ENCODE assay signal across 20 cellular contexts in the genomic region with DNA sequence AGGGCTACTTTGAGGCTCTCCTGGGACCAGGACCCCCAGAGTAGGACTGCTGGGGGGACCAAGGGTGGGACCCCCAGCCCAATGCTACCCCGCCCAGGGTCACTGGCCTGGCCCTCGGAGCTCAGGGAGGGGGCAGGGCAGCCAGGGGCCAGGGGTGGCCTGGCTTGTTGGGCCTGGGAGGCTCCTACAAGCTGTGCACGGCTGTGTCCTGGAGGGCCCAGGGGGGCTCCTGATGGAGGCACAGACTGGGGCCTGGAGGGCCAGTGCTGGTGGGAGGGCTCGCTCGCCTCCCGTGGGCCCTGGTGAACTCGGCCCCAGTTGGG. TPM values are rescaled to one million over a fixed set of nuclear protein-coding genes. Genes with fewer than 3 reads are reported as not detected.
A peak's percentile ranks its signal among the peaks of the same experiment; 100 is the strongest.
DNase-seq lines count a peak whose midpoint lies in the region; ATAC-seq and TF ChIP-seq lines count a peak whose summit lies in the region.
"Had no signal": no experiment of that assay in that cellular context is flagged by ENCODE, and none has a peak within 500 bp of the region (broad histone marks: within the 10 kb centered on the region; RNA-seq: fewer than 3 reads in every experiment).

No MANE protein-coding gene starts in this region.

- no peak for TF ChIP-seq CTCF in natural killer cell (IDR thresholded peaks at IDR 0.05)

- H3K27me3 Mint-ChIP-seq in natural killer cell treated with Interleukin-12 subunit alpha and Interleukin-12 subunit beta and Interleukin-15 and Interleukin-18, amount 100 ng/mL, for 72 hours = peaks cover 11 to 18% of the 10 kb centered on the region in 2 donors
- H3K27me3 Mint-ChIP-seq in natural killer cell (ENCODE audit: low read depth in 2 of 2) = peaks cover 8 to 23% of the 10 kb centered on the region in 2 donors
- H3K27me3 Mint-ChIP-seq in activated T-helper 1 cell treated with anti-CD3 and anti-CD28 coated beads, Interleukin-12 subunit alpha, Interleukin-12 subunit beta, Interleukin-2, Interleukin-4 antibody, amounts not matched to agents 30 ng/mL and 10 ng/mL and 1 ng/mL, durations not matched to agents 14 hours and 24 hours and 36 hours (ENCODE audit: insufficient read depth) = peaks cover 27% of the 10 kb centered on the region

- H3K9me3 Mint-ChIP-seq in natural killer cell treated with Interleukin-12 subunit alpha and Interleukin-12 subunit beta and Interleukin-15 and Interleukin-18, amount 100 ng/mL, for 72 hours = no peaks in the 10 kb centered on the region
- H3K9me3 Mint-ChIP-seq in natural killer cell = no peaks in the 10 kb centered on the region
- peaks cover under 1% of the 10 kb centered on the region for H3K9me3 Mint-ChIP-seq in activated T-helper 1 cell treated with anti-CD3 and anti-CD28 coated beads, Interleukin-12 subunit alpha, Interleukin-12 subunit beta, Interleukin-2, Interleukin-4 antibody, amounts not matched to agents 30 ng/mL and 10 ng/mL and 1 ng/mL, durations not matched to agents 14 hours and 24 hours and 36 hours
- H3K9me3 Mint-ChIP-seq: activated naive CD4-positive, alpha-beta T cell treated with anti-CD3 and anti-CD28 coated beads, Interleukin-2, amount 50 U/mL, for 24 hours had no signal

- H3K36me3 Mint-ChIP-seq in natural killer cell treated with Interleukin-12 subunit alpha and Interleukin-12 subunit beta and Interleukin-15 and Interleukin-18, amount 100 ng/mL, for 72 hours = peaks cover under 1% of the 10 kb centered on the region
- no peaks in the 10 kb centered on the region for H3K36me3 Mint-ChIP-seq in natural killer cell
- no peaks in the 10 kb centered on the region for H3K36me3 Mint-ChIP-seq in activated T-helper 1 cell treated with anti-CD3 and anti-CD28 coated beads, Interleukin-12 subunit alpha, Interleukin-12 subunit beta, Interleukin-2, Interleukin-4 antibody, amounts not matched to agents 30 ng/mL and 10 ng/mL and 1 ng/mL, durations not matched to agents 14 hours and 24 hours and 36 hours (ENCODE audit: low read depth)
- H3K36me3 Mint-ChIP-seq: activated naive CD4-positive, alpha-beta T cell treated with anti-CD3 and anti-CD28 coated beads, Interleukin-2, amount 50 U/mL, for 24 hours; immature natural killer cell had no signal

- intact Hi-C loops in natural killer cell (cut with micrococcal nuclease) = no loop called here
- intact Hi-C loops in activated T-helper 1 cell treated with anti-CD3 and anti-CD28 coated beads, Interleukin-12 subunit alpha, Interleukin-12 subunit beta, Interleukin-2, Interleukin-4 antibody, amounts not matched to agents 30 ng/mL and 10 ng/mL and 1 ng/mL, durations not matched to agents 14 hours and 24 hours and 36 hours (cut with micrococcal nuclease) = no loop called here

- DNase-seq in natural killer cell treated with Interleukin-12 subunit alpha and Interleukin-12 subunit beta and Interleukin-15 and Interleukin-18, amount 100 ng/mL, for 72 hours (ENCODE audit: low spot score) = peak; percentile 56
- no peak for DNase-seq in natural killer cell
- peak; percentile 13 for DNase-seq in iPS-NIHi11 (ENCODE audit: low spot score)
- no peak for DNase-seq in EL
- no peak for DNase-seq in activated T-helper 1 cell treated with anti-CD3 and anti-CD28 coated beads, Interleukin-12 subunit alpha, Interleukin-12 subunit beta, Interleukin-2, Interleukin-4 antibody, amounts not matched to agents 30 ng/mL and 10 ng/mL and 1 ng/mL, durations not matched to agents 14 hours and 24 hours and 36 hours (ENCODE audit: low spot score)
- DNase-seq: activated CD4-positive, CD25-positive, alpha-beta regulatory T cell treated with anti-CD3 and anti-CD28 coated beads, Interleukin-2, amount 50 U/mL, for 72 hours; activated CD8-positive, alpha-beta memory T cell treated with anti-CD3 and anti-CD28 coated beads, Interleukin-2, amount 50 U/mL, for 4 hours; central memory CD4-positive, alpha-beta T cell; immature natural killer cell; MM.1S; NCI-H2081; NCI-H748 treated with DMSO at 0.1 percent for 48 hours; small intestine; T-helper 17 cell had no signal

- ATAC-seq in natural killer cell treated with Interleukin-12 subunit alpha and Interleukin-12 subunit beta and Interleukin-15 and Interleukin-18, amount 100 ng/mL, for 72 hours = no peak
- ATAC-seq in natural killer cell (no peak), HG03039 (IDR thresholded peaks at IDR 0.05; ENCODE audit: unreplicated experiment) (no peak)
- ATAC-seq: stimulated activated naive CD8-positive, alpha-beta T cell treated with anti-CD3 and anti-CD28 coated beads, Interleukin-15, amount 100 ng/mL, for 72 hours; T-helper 17 cell had no signal

- no peak overlapping the region for H3K4me3 Mint-ChIP-seq in natural killer cell treated with Interleukin-12 subunit alpha and Interleukin-12 subunit beta and Interleukin-15 and Interleukin-18, amount 100 ng/mL, for 72 hours
- H3K4me3 Mint-ChIP-seq in natural killer cell = no peak overlapping the region
- no peak overlapping the region for H3K4me3 Mint-ChIP-seq in activated T-helper 1 cell treated with anti-CD3 and anti-CD28 coated beads, Interleukin-12 subunit alpha, Interleukin-12 subunit beta, Interleukin-2, Interleukin-4 antibody, amounts not matched to agents 30 ng/mL and 10 ng/mL and 1 ng/mL, durations not matched to agents 14 hours and 24 hours and 36 hours
- H3K4me3 Mint-ChIP-seq: activated naive CD4-positive, alpha-beta T cell treated with anti-CD3 and anti-CD28 coated beads, Interleukin-2, amount 50 U/mL, for 24 hours; T-helper 17 cell had no signal

- H3K27ac Mint-ChIP-seq in natural killer cell treated with Interleukin-12 subunit alpha and Interleukin-12 subunit beta and Interleukin-15 and Interleukin-18, amount 100 ng/mL, for 72 hours = no peak overlapping the region
- no peak overlapping the region for H3K27ac Mint-ChIP-seq in natural killer cell
- no peak overlapping the region for H3K27ac Mint-ChIP-seq in activated T-helper 1 cell treated with anti-CD3 and anti-CD28 coated beads, Interleukin-12 subunit alpha, Interleukin-12 subunit beta, Interleukin-2, Interleukin-4 antibody, amounts not matched to agents 30 ng/mL and 10 ng/mL and 1 ng/mL, durations not matched to agents 14 hours and 24 hours and 36 hours
- H3K27ac Mint-ChIP-seq: activated naive CD4-positive, alpha-beta T cell treated with anti-CD3 and anti-CD28 coated beads, Interleukin-2, amount 50 U/mL, for 24 hours; stimulated activated naive CD8-positive, alpha-beta T cell treated with anti-CD3 and anti-CD28 coated beads, Interleukin-15, amount 100 ng/mL, for 72 hours; T-helper 17 cell had no signal

- peaks cover 3 to 9% of the 10 kb centered on the region in 2 donors for H3K4me1 Mint-ChIP-seq in natural killer cell treated with Interleukin-12 subunit alpha and Interleukin-12 subunit beta and Interleukin-15 and Interleukin-18, amount 100 ng/mL, for 72 hours (ENCODE audit: low read depth in 2 of 2)
- peaks cover 4 to 12% of the 10 kb centered on the region in 2 donors for H3K4me1 Mint-ChIP-seq in natural killer cell
- H3K4me1 Mint-ChIP-seq in activated T-helper 1 cell treated with anti-CD3 and anti-CD28 coated beads, Interleukin-12 subunit alpha, Interleukin-12 subunit beta, Interleukin-2, Interleukin-4 antibody, amounts not matched to agents 30 ng/mL and 10 ng/mL and 1 ng/mL, durations not matched to agents 14 hours and 24 hours and 36 hours (ENCODE audit: low read depth) = peaks cover 1% of the 10 kb centered on the region

RNA-seq across cellular contexts. Expression of gene HES4, which starts 2.2 kb away (rescaled TPM):
- total RNA-seq in natural killer cell treated with Interleukin-12 subunit alpha and Interleukin-12 subunit beta and Interleukin-15 and Interleukin-18, amount 100 ng/mL, for 72 hours = not detected
- 10 to 100 TPM; 15.4 to 35.5 (median 28.9) TPM for total RNA-seq in natural killer cell
- 1.8 and 2.9 TPM in 2 replicates for total RNA-seq in activated T-helper 1 cell treated with anti-CD3 and anti-CD28 coated beads, Interleukin-12 subunit alpha, Interleukin-12 subunit beta, Interleukin-2, Interleukin-4 antibody, amounts not matched to agents 30 ng/mL and 10 ng/mL and 1 ng/mL, durations not matched to agents 14 hours and 24 hours and 36 hours

RNA-seq across cellular contexts. Expression of gene ISG15, which starts 15.6 kb away (rescaled TPM):
- 10 to 100 TPM; 15.2 to 44.3 TPM for total RNA-seq in natural killer cell treated with Interleukin-12 subunit alpha and Interleukin-12 subunit beta and Interleukin-15 and Interleukin-18, amount 100 ng/mL, for 72 hours
- 10 to 100 TPM; 17.0 to 56.9 (median 50.2) TPM for total RNA-seq in natural killer cell
- 52.9 and 53.7 TPM in 2 replicates for total RNA-seq in activated T-helper 1 cell treated with anti-CD3 and anti-CD28 coated beads, Interleukin-12 subunit alpha, Interleukin-12 subunit beta, Interleukin-2, Interleukin-4 antibody, amounts not matched to agents 30 ng/mL and 10 ng/mL and 1 ng/mL, durations not matched to agents 14 hours and 24 hours and 36 hours

RNA-seq across cellular contexts. Expression of gene PERM1, which starts 15.8 kb away (rescaled TPM):
- total RNA-seq in natural killer cell treated with Interleukin-12 subunit alpha and Interleukin-12 subunit beta and Interleukin-15 and Interleukin-18, amount 100 ng/mL, for 72 hours = not detected
- not detected for total RNA-seq in natural killer cell
- total RNA-seq in activated T-helper 1 cell treated with anti-CD3 and anti-CD28 coated beads, Interleukin-12 subunit alpha, Interleukin-12 subunit beta, Interleukin-2, Interleukin-4 antibody, amounts not matched to agents 30 ng/mL and 10 ng/mL and 1 ng/mL, durations not matched to agents 14 hours and 24 hours and 36 hours = not detected in 2 replicates
- total RNA-seq: frontal cortex, mesenteric fat pad, osteocyte, T-helper 17 cell had no signal

RNA-seq across cellular contexts. Expression of gene AGRN, which starts 22.2 kb away (rescaled TPM):
- total RNA-seq in natural killer cell treated with Interleukin-12 subunit alpha and Interleukin-12 subunit beta and Interleukin-15 and Interleukin-18, amount 100 ng/mL, for 72 hours = 1 to 10 TPM; 9.3 to 9.4 TPM
- 1 to 10 TPM; 4.1 to 5.0 (median 4.6) TPM for total RNA-seq in natural killer cell
- total RNA-seq in activated T-helper 1 cell treated with anti-CD3 and anti-CD28 coated beads, Interleukin-12 subunit alpha, Interleukin-12 subunit beta, Interleukin-2, Interleukin-4 antibody, amounts not matched to agents 30 ng/mL and 10 ng/mL and 1 ng/mL, durations not matched to agents 14 hours and 24 hours and 36 hours = 25.8 and 30.3 TPM in 2 replicates

RNA-seq across cellular contexts. Expression of gene PLEKHN1, which starts 31.4 kb away (rescaled TPM):
- 1 to 10 TPM; 1.4 TPM for total RNA-seq in natural killer cell treated with Interleukin-12 subunit alpha and Interleukin-12 subunit beta and Interleukin-15 and Interleukin-18, amount 100 ng/mL, for 72 hours
- 1 to 10 TPM; 1.3 to 1.9 (median 1.3) TPM for total RNA-seq in natural killer cell
- total RNA-seq in activated T-helper 1 cell treated with anti-CD3 and anti-CD28 coated beads, Interleukin-12 subunit alpha, Interleukin-12 subunit beta, Interleukin-2, Interleukin-4 antibody, amounts not matched to agents 30 ng/mL and 10 ng/mL and 1 ng/mL, durations not matched to agents 14 hours and 24 hours and 36 hours = 1.7 and 1.8 TPM in 2 replicates
- total RNA-seq: frontal cortex had no signal

Comparison
In these comparisons a context has a peak if more than half of its experiments do, and no peak if none do; other contexts are left out.
1. DNase-seq: peak in natural killer cell treated with Interleukin-12 subunit alpha and Interleukin-12 subunit beta and Interleukin-15 and Interleukin-18, amount 100 ng/mL, for 72 hours (single experiment) and iPS-NIHi11 (single experiment); none in natural killer cell (single experiment), EL (single experiment) and activated T-helper 1 cell treated with anti-CD3 and anti-CD28 coated beads, Interleukin-12 subunit alpha, Interleukin-12 subunit beta, Interleukin-2, Interleukin-4 antibody, amounts not matched to agents 30 ng/mL and 10 ng/mL and 1 ng/mL, durations not matched to agents 14 hours and 24 hours and 36 hours (single experiment).